12 cellular contexts compared by ENCODE assay signal in the genomic region with DNA sequence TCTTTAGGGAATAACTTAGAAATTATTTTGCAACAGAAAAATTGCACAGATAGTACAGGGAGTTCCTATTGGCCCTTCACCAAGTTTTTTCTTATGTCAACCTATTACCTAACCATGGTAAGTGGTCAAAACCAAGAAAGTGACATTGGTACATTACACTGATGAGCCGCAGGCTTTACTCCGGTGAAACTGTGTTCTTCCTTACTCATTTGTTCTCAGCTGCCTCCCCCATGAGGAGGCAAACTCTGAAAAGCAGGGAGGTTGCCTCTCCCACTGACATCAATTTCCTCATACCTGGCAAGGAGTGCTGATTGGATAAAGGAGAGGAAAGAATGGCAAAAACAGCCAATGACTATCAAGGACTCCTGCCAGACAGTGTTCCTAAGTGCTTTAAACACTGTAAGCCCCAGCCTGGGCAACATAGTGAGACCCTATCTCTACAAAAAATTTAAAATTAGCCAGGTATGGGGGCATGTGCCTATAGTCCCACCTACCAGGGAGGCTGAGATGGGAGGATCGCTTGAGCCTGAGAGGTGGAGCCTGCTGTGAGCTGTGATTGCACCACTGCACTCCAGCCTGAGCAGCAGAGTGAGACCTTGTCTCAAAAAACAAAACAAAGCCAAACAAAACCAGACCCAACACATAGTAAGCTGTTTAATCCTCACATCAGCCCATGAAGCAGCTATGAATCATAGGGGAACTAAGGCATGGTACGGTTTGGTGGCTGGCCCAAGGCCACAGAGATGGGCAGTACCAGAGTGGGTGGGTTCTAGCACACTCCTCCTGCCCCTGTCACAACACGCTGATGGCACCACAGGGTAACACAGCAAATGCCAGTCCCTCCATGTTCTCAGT. TPM values are rescaled to one million over a fixed set of nuclear protein-coding genes. Genes with fewer than 3 reads are reported as not detected.
DNase-seq lines count a peak whose midpoint lies in the region; ATAC-seq, FAIRE-seq and TF ChIP-seq lines count a peak whose summit lies in the region.
"Had no signal": no experiment of that assay in that cellular context is flagged by ENCODE, and none has a peak within 500 bp of the region (broad histone marks: within the 10 kb centered on the region; RNA-seq: fewer than 3 reads in every experiment).

No MANE protein-coding gene starts in this region.

- ATAC-seq in right lobe of liver, result peak; percentile 47 to 61 (median 58)
- ATAC-seq in HG03378 (IDR thresholded peaks at IDR 0.05; ENCODE audit: unreplicated experiment), result no peak
- no peak for ATAC-seq in GM21576 (IDR thresholded peaks at IDR 0.05; ENCODE audit: unreplicated experiment)
- ATAC-seq: activated CD4-positive, alpha-beta T cell treated with anti-CD3 and anti-CD28 coated beads for 36 hours; effector memory CD8-positive, alpha-beta T cell had no signal

- TF ChIP-seq CTCF in breast epithelium (IDR thresholded peaks at IDR 0.05) (no peak), right lobe of liver (IDR thresholded peaks at IDR 0.05) (no peak)

- peak overlapping the region; percentile 26 to 54 for H3K27ac ChIP-seq in breast epithelium
- H3K27ac ChIP-seq in right lobe of liver, result peak overlapping the region in 1 of 3 donors; percentile 16
- H3K27ac ChIP-seq: cardiac muscle cell had no signal

- intact Hi-C loops in breast epithelium (cut with DNase I; ENCODE audit: low total_unique reads), result no loop called here
- intact Hi-C loops in right lobe of liver (cut with DNase I), result no loop called here

- H3K4me1 ChIP-seq in breast epithelium (no peaks in the 10 kb centered on the region), right lobe of liver (peaks cover 0 to 12% (median 0%) of the 10 kb centered on the region in 4 donors)

- H3K9me3 ChIP-seq in breast epithelium, result no peaks in the 10 kb centered on the region
- H3K9me3 ChIP-seq in right lobe of liver, result no peaks in the 10 kb centered on the region

- 32% methylated on average over 3 of the region's 5 CpGs for WGBS in right lobe of liver (ENCODE audit: insufficient coverage, low coverage, low lambda C conversion rate, missing lambda C conversion rate)

- H3K27me3 ChIP-seq in breast epithelium, result no peaks in the 10 kb centered on the region
- H3K27me3 ChIP-seq in right lobe of liver, result no peaks in the 10 kb centered on the region
- H3K27me3 ChIP-seq: cardiac muscle cell had no signal

- H3K36me3 ChIP-seq in breast epithelium, result no peaks in the 10 kb centered on the region
- H3K36me3 ChIP-seq in right lobe of liver, result no peaks in the 10 kb centered on the region
- H3K36me3 ChIP-seq: cardiac muscle cell had no signal

- peak; percentile 50 for DNase-seq in ELR (ENCODE audit: low read depth)
- DNase-seq in NCI-H226, result peak; percentile 69
- peak in 1 of 2 donors; percentile 27 for DNase-seq in breast epithelium (ENCODE audit: low spot score in 2 of 2)
- DNase-seq in right lobe of liver, result no peak
- DNase-seq in GM12891 (ENCODE audit: insufficient read length, low spot score), result no peak
- DNase-seq in occipital lobe (lab: John Stamatoyannopoulos, UW), result no peak
- DNase-seq: activated CD4-positive, alpha-beta T cell treated with anti-CD3 and anti-CD28 coated beads for 36 hours; effector memory CD8-positive, alpha-beta T cell; NCI-H1048 had no signal

- no peak for FAIRE-seq in GM12891 (lab: Jason Lieb, UNC)

- no peak overlapping the region for H3K4me3 ChIP-seq in breast epithelium
- H3K4me3 ChIP-seq in right lobe of liver, result no peak overlapping the region
- H3K4me3 ChIP-seq: cardiac muscle cell had no signal

- no peak for TF ChIP-seq POLR2A in breast epithelium (IDR thresholded peaks at IDR 0.05)
- no peak for TF ChIP-seq POLR2A in right lobe of liver (IDR thresholded peaks at IDR 0.05)
- no peak for TF ChIP-seq POLR2A in GM12891 (IDR thresholded peaks at IDR 0.05; ENCODE audit: low read depth, low read length)

TF ChIP-seq in GM12891, 5 proteins besides CTCF, POLR2A, EP300 and RAD21:
- no peak for TF ChIP-seq SPI1 (IDR thresholded peaks at IDR 0.05; ENCODE audit: low read depth, low read length)
- no peak for TF ChIP-seq POU2F2 (IDR thresholded peaks at IDR 0.05; ENCODE audit: low read depth, low read length)
- no peak for TF ChIP-seq PAX5 (IDR thresholded peaks at IDR 0.05; ENCODE audit: insufficient read depth, low read length, severe bottlenecking)
- TF ChIP-seq POLR2AphosphoS5 (IDR thresholded peaks at IDR 0.05; ENCODE audit: low read depth, low read length), result no peak
- TF ChIP-seq TAF1 (IDR thresholded peaks at IDR 0.05; ENCODE audit: low read depth, low read length), result no peak
TF ChIP-seq in GM12891: peak in this region for 0.

RNA-seq across cellular contexts. Expression of gene C20orf203, which starts 24.8 kb away (rescaled TPM):
- under 1 TPM; under 0.01 to 0.32 (median 0.15) TPM for total RNA-seq in breast epithelium
- not detected for total RNA-seq in right lobe of liver
- polyA plus RNA-seq in GM12891 (2012; ENCODE audit: low read depth, missing spikeins), result not detected
- total RNA-seq in occipital lobe, result 0.47 TPM
- total RNA-seq: activated CD4-positive, alpha-beta T cell treated with anti-CD3 and anti-CD28 coated beads for 36 hours had no signal

Comparison
In these comparisons a context has a peak if more than half of its experiments do, and no peak if none do; other contexts are left out.
1. DNase-seq: peak in ELR (single experiment) and NCI-H226 (single experiment); none in right lobe of liver (0 of 3), GM12891 (single experiment) and occipital lobe (single experiment).
2. ATAC-seq: peak in right lobe of liver (4 of 4); none in HG03378 (single experiment) and GM21576 (single experiment).